ENCODE assay signal across 30 cellular contexts in the genomic region with DNA sequence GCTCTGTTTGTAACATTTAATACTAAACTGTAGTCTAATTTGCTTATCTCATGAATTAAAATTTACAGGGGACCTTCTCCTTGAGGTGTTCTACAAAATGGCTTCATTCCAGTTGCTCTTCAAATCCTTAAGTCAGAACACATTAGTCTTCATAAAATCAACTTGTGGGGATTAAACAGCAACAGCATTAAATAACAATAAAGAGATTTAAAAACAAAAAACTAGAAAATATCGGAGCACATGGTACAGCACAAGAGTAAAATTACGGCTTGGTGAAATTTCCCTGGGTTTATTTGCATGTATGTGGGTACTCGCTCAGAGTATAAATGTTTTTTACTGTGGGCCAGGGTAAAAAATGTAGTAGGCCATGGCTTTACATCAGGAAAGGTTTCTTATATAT.
"Had no signal": no experiment of that assay in that cellular context is flagged by ENCODE, and none has a peak within 500 bp of the region (broad histone marks: within the 10 kb centered on the region; RNA-seq: fewer than 3 reads in every experiment).

No MANE protein-coding gene starts in this region.

- H3K27me3 ChIP-seq: ascending aorta, breast epithelium, cardiac muscle cell, colonic mucosa, esophagus squamous epithelium had no signal

- H3K9me3 ChIP-seq: ascending aorta, breast epithelium, colonic mucosa, esophagus squamous epithelium had no signal

- ATAC-seq: activated CD4-positive, alpha-beta T cell treated with anti-CD3 and anti-CD28 coated beads for 36 hours; activated CD8-positive, alpha-beta T cell treated with anti-CD3 and anti-CD28 coated beads, Interleukin-2, amount 10 ng/mL, durations not matched to agents 7 days and 5 days; activated naive CD4-positive, alpha-beta T cell treated with anti-CD3 and anti-CD28 coated beads, Interleukin-2, amount 50 U/mL, for 72 hours; activated T-cell treated with anti-CD3 and anti-CD28 coated beads, Interleukin-2, amount 50 U/mL, for 72 hours; T-helper 17 cell had no signal

- H3K9me3 Mint-ChIP-seq: activated CD4-positive, alpha-beta memory T cell treated with anti-CD3 and anti-CD28 coated beads for 36 hours; activated CD4-positive, alpha-beta T cell treated with anti-CD3 and anti-CD28 coated beads, Interleukin-2, amount 10 ng/mL, durations not matched to agents 24 days and 14 days; activated naive CD4-positive, alpha-beta T cell treated with anti-CD3 and anti-CD28 coated beads, Interleukin-2, amount 10 ng/mL, durations not matched to agents 7 days and 5 days; activated naive CD4-positive, alpha-beta T cell treated with anti-CD3 and anti-CD28 coated beads, Interleukin-2, amount 50 U/mL, for 72 hours; activated naive CD8-positive, alpha-beta T cell treated with anti-CD3 and anti-CD28 coated beads, Interleukin-2, amount 10 ng/mL, durations not matched to agents 7 days and 5 days; activated T-cell treated with anti-CD3 and anti-CD28 coated beads, Interleukin-2, amount 50 U/mL, for 24 hours; activated T-cell treated with anti-CD3 and anti-CD28 coated beads, Interleukin-2, amount 50 U/mL, for 72 hours; T-helper 2 cell treated with Interferon-gamma antibody and Interleukin-4, amounts not matched to agents 5 μg/mL and 100 μg/mL, for 36 hours had no signal

- H3K27ac Mint-ChIP-seq: activated CD4-positive, alpha-beta memory T cell treated with anti-CD3 and anti-CD28 coated beads for 36 hours; activated CD4-positive, alpha-beta T cell treated with anti-CD3 and anti-CD28 coated beads for 36 hours; activated CD4-positive, alpha-beta T cell treated with anti-CD3 and anti-CD28 coated beads, Interleukin-2, amount 10 ng/mL, durations not matched to agents 24 days and 14 days; activated CD8-positive, alpha-beta T cell treated with anti-CD3 and anti-CD28 coated beads, Interleukin-2, amount 10 ng/mL, durations not matched to agents 7 days and 5 days; activated naive CD4-positive, alpha-beta T cell treated with anti-CD3 and anti-CD28 coated beads, Interleukin-2, amount 10 ng/mL, durations not matched to agents 7 days and 5 days; activated naive CD4-positive, alpha-beta T cell treated with anti-CD3 and anti-CD28 coated beads, Interleukin-2, amount 50 U/mL, for 72 hours; activated naive CD8-positive, alpha-beta T cell treated with anti-CD3 and anti-CD28 coated beads, Interleukin-2, amount 10 ng/mL, durations not matched to agents 7 days and 5 days; activated T-cell treated with anti-CD3 and anti-CD28 coated beads, Interleukin-2, amount 50 U/mL, for 24 hours; activated T-cell treated with anti-CD3 and anti-CD28 coated beads, Interleukin-2, amount 50 U/mL, for 72 hours; T-helper 17 cell; T-helper 2 cell treated with Interferon-gamma antibody and Interleukin-4, amounts not matched to agents 5 μg/mL and 100 μg/mL, for 36 hours had no signal

- H3K4me1 ChIP-seq: ascending aorta, breast epithelium, colonic mucosa had no signal

- H3K36me3 ChIP-seq: ascending aorta, breast epithelium, cardiac muscle cell, colonic mucosa, esophagus squamous epithelium had no signal

- DNase-seq: activated CD4-positive, alpha-beta memory T cell treated with anti-CD3 and anti-CD28 coated beads for 36 hours; activated CD4-positive, alpha-beta T cell treated with anti-CD3 and anti-CD28 coated beads for 36 hours; activated CD4-positive, alpha-beta T cell treated with anti-CD3 and anti-CD28 coated beads, Interleukin-2, amount 10 ng/mL, durations not matched to agents 24 days and 14 days; activated CD4-positive, CD25-positive, alpha-beta regulatory T cell; activated CD4-positive, CD25-positive, alpha-beta regulatory T cell treated with anti-CD3 and anti-CD28 coated beads, Interleukin-2, amount 50 U/mL, for 72 hours; activated CD8-positive, alpha-beta memory T cell treated with anti-CD3 and anti-CD28 coated beads, Interleukin-2, amount 50 U/mL, for 48 hours; activated CD8-positive, alpha-beta T cell treated with anti-CD3 and anti-CD28 coated beads, Interleukin-2, amount 10 ng/mL, durations not matched to agents 7 days and 5 days; activated gamma-delta T cell; activated naive CD4-positive, alpha-beta T cell; activated naive CD4-positive, alpha-beta T cell treated with anti-CD3 and anti-CD28 coated beads, Interleukin-2, amount 10 ng/mL, durations not matched to agents 7 days and 5 days; activated naive CD8-positive, alpha-beta T cell treated with anti-CD3 and anti-CD28 coated beads, Interleukin-2, amount 10 ng/mL, durations not matched to agents 7 days and 5 days; activated T-cell treated with anti-CD3 and anti-CD28 coated beads for 4 hours; activated T-cell treated with anti-CD3 and anti-CD28 coated beads, Interleukin-2, amount 50 U/mL, for 24 hours; activated T-cell treated with anti-CD3 and anti-CD28 coated beads, Interleukin-2, amount 50 U/mL, for 72 hours; central memory CD4-positive, alpha-beta T cell; cerebellar nuclear complex; colonic mucosa; effector CD8-positive, alpha-beta T cell; esophagus squamous epithelium; foreskin melanocyte; T-helper 1 cell; T-helper 17 cell; T1000 had no signal

- H3K4me1 Mint-ChIP-seq: activated CD4-positive, alpha-beta T cell treated with anti-CD3 and anti-CD28 coated beads for 36 hours; activated naive CD4-positive, alpha-beta T cell treated with anti-CD3 and anti-CD28 coated beads, Interleukin-2, amount 10 ng/mL, durations not matched to agents 7 days and 5 days had no signal

- H3K4me3 Mint-ChIP-seq: activated CD4-positive, alpha-beta memory T cell treated with anti-CD3 and anti-CD28 coated beads for 36 hours; activated CD4-positive, alpha-beta T cell treated with anti-CD3 and anti-CD28 coated beads for 36 hours; activated CD4-positive, alpha-beta T cell treated with anti-CD3 and anti-CD28 coated beads, Interleukin-2, amount 10 ng/mL, durations not matched to agents 24 days and 14 days; activated CD8-positive, alpha-beta T cell treated with anti-CD3 and anti-CD28 coated beads, Interleukin-2, amount 10 ng/mL, durations not matched to agents 7 days and 5 days; activated naive CD4-positive, alpha-beta T cell treated with anti-CD3 and anti-CD28 coated beads, Interleukin-2, amount 10 ng/mL, durations not matched to agents 7 days and 5 days; activated naive CD8-positive, alpha-beta T cell treated with anti-CD3 and anti-CD28 coated beads, Interleukin-2, amount 10 ng/mL, durations not matched to agents 7 days and 5 days; activated T-cell treated with anti-CD3 and anti-CD28 coated beads, Interleukin-2, amount 50 U/mL, for 24 hours; activated T-cell treated with anti-CD3 and anti-CD28 coated beads, Interleukin-2, amount 50 U/mL, for 72 hours; brain; T-helper 17 cell; T-helper 2 cell treated with Interferon-gamma antibody and Interleukin-4, amounts not matched to agents 5 μg/mL and 100 μg/mL, for 36 hours had no signal

- H3K4me3 ChIP-seq: ascending aorta, breast epithelium, cardiac muscle cell, colonic mucosa, esophagus squamous epithelium had no signal

- H3K36me3 Mint-ChIP-seq: activated CD4-positive, alpha-beta memory T cell treated with anti-CD3 and anti-CD28 coated beads for 36 hours; activated naive CD4-positive, alpha-beta T cell treated with anti-CD3 and anti-CD28 coated beads, Interleukin-2, amount 10 ng/mL, durations not matched to agents 7 days and 5 days; activated naive CD4-positive, alpha-beta T cell treated with anti-CD3 and anti-CD28 coated beads, Interleukin-2, amount 50 U/mL, for 72 hours; activated naive CD8-positive, alpha-beta T cell treated with anti-CD3 and anti-CD28 coated beads, Interleukin-2, amount 10 ng/mL, durations not matched to agents 7 days and 5 days had no signal

- H3K27ac ChIP-seq: ascending aorta, breast epithelium, cardiac muscle cell, colonic mucosa, epithelial cell of prostate, esophagus squamous epithelium had no signal
